In genomic region chr6:4698901-4699659, GRCh38 we compare ENCODE assay signal across 21 cellular contexts.
DNase-seq lines count a peak whose midpoint lies in the region; ATAC-seq, FAIRE-seq and TF ChIP-seq lines count a peak whose summit lies in the region.
"Had no signal": no experiment of that assay in that cellular context is flagged by ENCODE, and none has a peak within 500 bp of the region (broad histone marks: within the 10 kb centered on the region; RNA-seq: fewer than 3 reads in every experiment).

No MANE protein-coding gene starts in this region.

- no peaks in the 10 kb centered on the region for H3K36me3 Mint-ChIP-seq in activated CD8-positive, alpha-beta memory T cell treated with anti-CD3 and anti-CD28 coated beads, Interleukin-2, amount 10 ng/mL, durations not matched to agents 7 days and 5 days
- H3K36me3 Mint-ChIP-seq in Caco-2 (ENCODE audit: insufficient read depth, unreplicated experiment), result peaks cover 5% of the 10 kb centered on the region
- H3K36me3 Mint-ChIP-seq: CD8-positive, alpha-beta T cell; memory B cell had no signal

- no peak overlapping the region for H2AFZ ChIP-seq in K562 (ENCODE audit: low read depth, low read length)

- no peaks in the 10 kb centered on the region for H4K20me1 ChIP-seq in K562 (replicated peaks; ENCODE audit: control insufficient read depth, insufficient read depth, low read length)

- FAIRE-seq in K562 (lab: Jason Lieb, UNC), result no peak
- FAIRE-seq: frontal cortex had no signal

- H3K4me3 ChIP-seq in K562, result no peak overlapping the region
- no peak overlapping the region for H3K4me3 ChIP-seq in upper lobe of right lung
- no peak overlapping the region for H3K4me3 ChIP-seq in Caco-2 (ENCODE audit: low read depth, low read length)
- H3K4me3 ChIP-seq: adrenal gland had no signal

- no TSS peak for BruUV-seq in K562 (replicated peaks; lab: Mats Ljungman, UMichigan)
- no TSS peak for BruUV-seq in Caco-2 (replicated peaks; lab: Mats Ljungman, UMichigan)

- no peak overlapping the region for H3K27ac Mint-ChIP-seq in activated CD8-positive, alpha-beta memory T cell treated with anti-CD3 and anti-CD28 coated beads, Interleukin-2, amount 10 ng/mL, durations not matched to agents 7 days and 5 days
- H3K27ac Mint-ChIP-seq in Caco-2 (ENCODE audit: unreplicated experiment), result no peak overlapping the region
- H3K27ac Mint-ChIP-seq: activated CD4-positive, alpha-beta memory T cell treated with anti-CD3 and anti-CD28 coated beads, Interleukin-2, amount 10 ng/mL, durations not matched to agents 7 days and 5 days; CD8-positive, alpha-beta T cell; memory B cell; naive thymus-derived CD8-positive, alpha-beta T cell had no signal

- no peak for TF ChIP-seq EP300 in K562 (IDR thresholded peaks at IDR 0.05; ENCODE audit: low read length)

- H3K79me2 ChIP-seq in K562 (ENCODE audit: control insufficient read depth, insufficient read depth, low read length), result no peaks in the 10 kb centered on the region

- no peaks in the 10 kb centered on the region for H3K9me3 ChIP-seq in K562 (replicated peaks; ENCODE audit: control insufficient read depth, insufficient read depth, low read depth, low read length)
- H3K9me3 ChIP-seq in upper lobe of right lung, result no peaks in the 10 kb centered on the region
- H3K9me3 ChIP-seq in Caco-2, result no peaks in the 10 kb centered on the region
- H3K9me3 ChIP-seq: adrenal gland had no signal

- no peak for ATAC-seq in K562
- ATAC-seq in upper lobe of right lung, result no peak
- no peak for ATAC-seq in GM18511 (IDR thresholded peaks at IDR 0.05; ENCODE audit: unreplicated experiment)
- ATAC-seq in activated CD8-positive, alpha-beta memory T cell treated with anti-CD3 and anti-CD28 coated beads, Interleukin-2, amount 10 ng/mL, durations not matched to agents 7 days and 5 days, result no peak
- ATAC-seq: CD8-positive, alpha-beta T cell; naive thymus-derived CD8-positive, alpha-beta T cell; sciatic nerve had no signal

- H3K9me3 Mint-ChIP-seq in activated CD8-positive, alpha-beta memory T cell treated with anti-CD3 and anti-CD28 coated beads, Interleukin-2, amount 10 ng/mL, durations not matched to agents 7 days and 5 days (ENCODE audit: low read depth), result no peaks in the 10 kb centered on the region
- no peaks in the 10 kb centered on the region for H3K9me3 Mint-ChIP-seq in Caco-2 (ENCODE audit: unreplicated experiment)
- H3K9me3 Mint-ChIP-seq: activated CD4-positive, alpha-beta memory T cell treated with anti-CD3 and anti-CD28 coated beads, Interleukin-2, amount 10 ng/mL, durations not matched to agents 7 days and 5 days; CD8-positive, alpha-beta T cell; central memory CD8-positive, alpha-beta T cell; memory B cell had no signal

- no peak for TF ChIP-seq POLR2A in K562 (conservative IDR thresholded peaks at IDR 0.05)

- H3K36me3 ChIP-seq in K562 (ENCODE audit: control insufficient read depth, insufficient read depth, low read length) (no peaks in the 10 kb centered on the region), upper lobe of right lung (no peaks in the 10 kb centered on the region), Caco-2 (ENCODE audit: control insufficient read depth, insufficient read depth, low read length) (no peaks in the 10 kb centered on the region)
- H3K36me3 ChIP-seq: adrenal gland had no signal

- peak; percentile 56 for DNase-seq in AG20443 (ENCODE audit: low spot score)
- peak; percentile 95 for DNase-seq in NCI-H1105 treated with DMSO at 0.1 percent for 48 hours (lab: John Stamatoyannopoulos, UW)
- peak; percentile 14 to 43 for DNase-seq in NCI-H524 (lab: John Stamatoyannopoulos, UW)
- no peak for DNase-seq in K562 (ENCODE audit: extremely low read depth in 1 of 4, low spot score in 3 of 4)
- DNase-seq in upper lobe of right lung, result no peak
- no peak for DNase-seq in activated CD8-positive, alpha-beta memory T cell treated with anti-CD3 and anti-CD28 coated beads, Interleukin-2, amount 10 ng/mL, durations not matched to agents 7 days and 5 days
- no peak for DNase-seq in Caco-2
- DNase-seq: activated CD4-positive, alpha-beta memory T cell treated with anti-CD3 and anti-CD28 coated beads, Interleukin-2, amount 10 ng/mL, durations not matched to agents 7 days and 5 days; activated CD4-positive, CD25-positive, alpha-beta regulatory T cell; adrenal gland; CD8-positive, alpha-beta T cell; DMS79; H7; kidney glomerular epithelial cell; MV-4-11; naive thymus-derived CD8-positive, alpha-beta T cell had no signal

- H3K9ac ChIP-seq in K562 (ENCODE audit: insufficient read depth in 1 of 2, low read depth in 2 of 2, low read length in 2 of 2), result no peak overlapping the region

- H3K9me1 ChIP-seq in K562 (ENCODE audit: control insufficient read depth, insufficient read depth, low read length), result no peaks in the 10 kb centered on the region

- intact Hi-C loops in K562 (cut with micrococcal nuclease), result no loop called here
- intact Hi-C loops in upper lobe of right lung (cut with DNase I), result no loop called here
- intact Hi-C loops in Caco-2 (cut with micrococcal nuclease; ENCODE audit: unreplicated experiment), result no loop called here

- H3K27ac ChIP-seq in K562 (ENCODE audit: extremely low read depth, low read depth, low read length), result no peak overlapping the region
- no peak overlapping the region for H3K27ac ChIP-seq in upper lobe of right lung
- H3K27ac ChIP-seq: adrenal gland had no signal

- H3K4me1 ChIP-seq in K562 (replicated peaks in 1 of 2; ENCODE audit: control insufficient read depth in 2 of 2, insufficient read depth in 2 of 2, low read length in 2 of 2) (no peaks in the 10 kb centered on the region; a peak in 1 of 5 replicates), upper lobe of right lung (no peaks in the 10 kb centered on the region), Caco-2 (no peaks in the 10 kb centered on the region)
- H3K4me1 ChIP-seq: adrenal gland had no signal

- no peak for TF ChIP-seq CTCF in K562 (IDR thresholded peaks at IDR 0.05 in 2 of 3, conservative IDR thresholded peaks at IDR 0.05 in 1 of 3; ENCODE audit: insufficient read depth in 2 of 3, low read depth in 1 of 3, low read length in 3 of 3)
- TF ChIP-seq CTCF in upper lobe of right lung (IDR thresholded peaks at IDR 0.05), result no peak
- TF ChIP-seq CTCF in Caco-2 (IDR thresholded peaks at IDR 0.05; ENCODE audit: insufficient read depth in 1 of 2, low read depth in 1 of 2, low read length in 1 of 2, severe bottlenecking in 1 of 2, unreplicated experiment in 1 of 2), result no peak

- no peak overlapping the region for H3K4me2 ChIP-seq in K562 (ENCODE audit: insufficient read depth, low read length)

- no peak for TF ChIP-seq RAD21 in K562 (CRISPR knock-in tag; conservative IDR thresholded peaks at IDR 0.05 in 1 of 2, IDR thresholded peaks at IDR 0.05 in 1 of 2)

- no peaks in the 10 kb centered on the region for H3K4me1 Mint-ChIP-seq in activated CD8-positive, alpha-beta memory T cell treated with anti-CD3 and anti-CD28 coated beads, Interleukin-2, amount 10 ng/mL, durations not matched to agents 7 days and 5 days
- no peaks in the 10 kb centered on the region for H3K4me1 Mint-ChIP-seq in Caco-2 (ENCODE audit: low read depth, unreplicated experiment)
- H3K4me1 Mint-ChIP-seq: activated CD4-positive, alpha-beta memory T cell treated with anti-CD3 and anti-CD28 coated beads, Interleukin-2, amount 10 ng/mL, durations not matched to agents 7 days and 5 days; central memory CD8-positive, alpha-beta T cell; memory B cell; naive thymus-derived CD8-positive, alpha-beta T cell had no signal

- peaks cover 3% of the 10 kb centered on the region for H3K27me3 Mint-ChIP-seq in activated CD8-positive, alpha-beta memory T cell treated with anti-CD3 and anti-CD28 coated beads, Interleukin-2, amount 10 ng/mL, durations not matched to agents 7 days and 5 days
- H3K27me3 Mint-ChIP-seq in Caco-2 (ENCODE audit: insufficient read depth, unreplicated experiment), result no peaks in the 10 kb centered on the region
- H3K27me3 Mint-ChIP-seq: activated CD4-positive, alpha-beta memory T cell treated with anti-CD3 and anti-CD28 coated beads, Interleukin-2, amount 10 ng/mL, durations not matched to agents 7 days and 5 days had no signal

- no peak overlapping the region for H3K4me3 Mint-ChIP-seq in activated CD8-positive, alpha-beta memory T cell treated with anti-CD3 and anti-CD28 coated beads, Interleukin-2, amount 10 ng/mL, durations not matched to agents 7 days and 5 days
- no peak overlapping the region for H3K4me3 Mint-ChIP-seq in Caco-2 (ENCODE audit: unreplicated experiment)
- H3K4me3 Mint-ChIP-seq: activated CD4-positive, alpha-beta memory T cell treated with anti-CD3 and anti-CD28 coated beads, Interleukin-2, amount 10 ng/mL, durations not matched to agents 7 days and 5 days; CD8-positive, alpha-beta T cell; central memory CD8-positive, alpha-beta T cell; memory B cell; naive thymus-derived CD8-positive, alpha-beta T cell had no signal

- H3K27me3 ChIP-seq in K562 (ENCODE audit: control insufficient read depth in 2 of 2, insufficient read depth in 2 of 2, low read length in 2 of 2) (no peaks in the 10 kb centered on the region), upper lobe of right lung (no peaks in the 10 kb centered on the region), Caco-2 (replicated peaks; ENCODE audit: control insufficient read depth, insufficient read depth, low read length) (no peaks in the 10 kb centered on the region)
- H3K27me3 ChIP-seq: adrenal gland had no signal

- 20% methylated on average over 3 of the region's 3 CpGs for WGBS in K562 (ENCODE audit: insufficient coverage, low coverage, missing lambda C conversion rate)

- CTCF ChIA-PET in K562 (lab: Yijun Ruan, JAX; ENCODE audit: low intra/inter-chr PET ratio) (no interaction called here), Caco-2 (lab: Charles Lee) (no interaction called here)
- CTCF ChIA-PET in activated CD8-positive, alpha-beta memory T cell treated with anti-CD3 and anti-CD28 coated beads, Interleukin-2, amount 10 ng/mL, durations not matched to agents 7 days and 5 days (lab: Charles Lee), result no interaction called here

- in situ Hi-C loops in K562 (cut with MboI), result no loop called here

- POLR2A ChIA-PET in K562 (lab: Yijun Ruan, JAX), result interaction anchor here (1.0 to 1.2 kb wide), 2 partner anchors 11 to 17 kb away, joined by 3 read pairs; no protein-coding TSS in a partner anchor
- POLR2A ChIA-PET in Caco-2 (lab: Charles Lee), result no interaction called here

TF ChIP-seq in K562, 482 proteins besides CTCF, POLR2A, EP300 and RAD21:
- no peak for TF ChIP-seq TOE1 (IDR thresholded peaks at IDR 0.05; ENCODE audit: borderline replicate concordance)
- no peak for TF ChIP-seq TOE1 (CRISPR knock-in tag; IDR thresholded peaks at IDR 0.05; ENCODE audit: borderline replicate concordance, low read depth)
- TF ChIP-seq NFIC (IDR thresholded peaks at IDR 0.05), result peak; percentile 68

Comparison
In these comparisons a context has a peak if more than half of its experiments do, and no peak if none do; other contexts are left out.
1. DNase-seq: peak in AG20443 (single experiment), NCI-H1105 treated with DMSO at 0.1 percent for 48 hours (single experiment) and NCI-H524 (2 of 2); none in K562 (0 of 4), upper lobe of right lung (single experiment), activated CD8-positive, alpha-beta memory T cell treated with anti-CD3 and anti-CD28 coated beads, Interleukin-2, amount 10 ng/mL, durations not matched to agents 7 days and 5 days (single experiment) and Caco-2 (0 of 2).